ENCODE assay signal across 1 cellular context in the genomic region with DNA sequence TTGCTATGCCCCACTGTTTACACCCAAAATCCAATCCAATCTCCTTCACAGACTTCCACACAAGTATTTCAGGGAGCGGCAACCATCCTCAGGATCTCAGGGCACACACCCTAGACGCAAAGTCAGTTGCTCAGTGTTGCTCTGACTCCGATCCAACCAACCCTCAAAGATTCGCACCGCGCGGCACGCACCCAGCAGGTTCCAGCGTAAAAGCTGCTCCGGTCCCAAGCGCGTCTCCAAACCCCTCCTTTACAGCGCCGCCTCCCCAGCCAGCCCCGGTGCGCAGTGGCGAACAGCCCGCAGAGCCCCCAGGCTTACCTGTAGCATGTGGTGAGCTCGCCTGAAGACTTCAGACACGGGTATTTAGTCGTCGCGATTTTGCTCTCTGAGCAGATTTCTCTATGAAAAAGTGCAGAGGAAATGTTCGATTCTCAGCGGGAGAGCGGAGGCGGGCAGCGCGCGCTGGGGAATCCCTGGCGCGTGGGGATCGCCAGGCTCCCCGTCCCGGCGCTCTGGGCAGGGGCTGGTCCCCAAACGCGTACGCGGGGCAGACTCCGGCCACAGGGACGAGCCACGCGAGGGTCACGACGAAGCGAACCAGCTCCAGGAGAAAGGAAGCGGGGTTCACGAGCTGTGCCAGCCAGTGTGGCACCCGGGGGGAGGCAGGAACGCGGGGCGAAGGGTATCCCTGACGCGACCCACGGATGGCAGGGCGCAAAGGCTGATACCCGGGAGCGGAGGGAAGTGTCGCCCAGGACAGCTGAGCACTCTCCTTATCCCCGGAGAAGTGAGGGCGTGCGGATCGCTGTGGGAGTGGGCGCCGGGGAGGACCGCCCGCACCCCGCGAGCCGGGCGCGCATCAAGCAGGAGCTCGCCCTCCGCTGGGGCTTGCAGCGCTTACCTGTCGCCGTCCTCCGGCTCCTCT.
TF ChIP-seq lines count a peak whose summit lies in the region.

No MANE protein-coding gene starts in this region.

TF ChIP-seq in HEK293, 187 proteins besides CTCF, POLR2A, EP300 and RAD21 (continued from another document):
- TF ChIP-seq, protein P1, sequence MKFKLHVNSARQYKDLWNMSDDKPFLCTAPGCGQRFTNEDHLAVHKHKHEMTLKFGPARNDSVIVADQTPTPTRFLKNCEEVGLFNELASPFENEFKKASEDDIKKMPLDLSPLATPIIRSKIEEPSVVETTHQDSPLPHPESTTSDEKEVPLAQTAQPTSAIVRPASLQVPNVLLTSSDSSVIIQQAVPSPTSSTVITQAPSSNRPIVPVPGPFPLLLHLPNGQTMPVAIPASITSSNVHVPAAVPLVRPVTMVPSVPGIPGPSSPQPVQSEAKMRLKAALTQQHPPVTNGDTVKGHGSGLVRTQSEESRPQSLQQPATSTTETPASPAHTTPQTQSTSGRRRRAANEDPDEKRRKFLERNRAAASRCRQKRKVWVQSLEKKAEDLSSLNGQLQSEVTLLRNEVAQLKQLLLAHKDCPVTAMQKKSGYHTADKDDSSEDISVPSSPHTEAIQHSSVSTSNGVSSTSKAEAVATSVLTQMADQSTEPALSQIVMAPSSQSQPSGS (tag by site-specific recombination; IDR thresholded peaks at IDR 0.05; ENCODE audit: low read depth), result no peak
- TF ChIP-seq ZNF791 (tag by site-specific recombination; IDR thresholded peaks at IDR 0.05) (no peak), ZBTB48 (tag by site-specific recombination; IDR thresholded peaks at IDR 0.05) (peak; percentile 51), ZNF426 (tag by site-specific recombination; IDR thresholded peaks at IDR 0.05) (no peak), ZNF629 (tag by site-specific recombination; IDR thresholded peaks at IDR 0.05) (no peak), ZNF521 (tag by site-specific recombination; IDR thresholded peaks at IDR 0.05) (no peak), ZFP41 (tag by site-specific recombination; IDR thresholded peaks at IDR 0.05; ENCODE audit: borderline replicate concordance) (no peak), ZSCAN16 (tag by site-specific recombination; IDR thresholded peaks at IDR 0.05) (no peak), ZNF747 (tag by site-specific recombination; IDR thresholded peaks at IDR 0.05) (no peak)
